ENCODE assay signal across 8 cellular contexts in genomic region chr4:138182838-138183426, GRCh38. TPM values are rescaled to one million over a fixed set of nuclear protein-coding genes. Genes with fewer than 3 reads are reported as not detected.
DNase-seq lines count a peak whose midpoint lies in the region; ATAC-seq, FAIRE-seq and TF ChIP-seq lines count a peak whose summit lies in the region.

No MANE protein-coding gene starts in this region.

- H2AFZ ChIP-seq in HepG2 (ENCODE audit: low read length), result no peak overlapping the region

- TF ChIP-seq POLR2A in HepG2 (IDR thresholded peaks at IDR 0.05; ENCODE audit: insufficient read depth in 1 of 2, low read depth in 2 of 2, low read length in 2 of 2), result no peak

- peaks cover 0 to 6% (median 0%) of the 10 kb centered on the region in 11 donors for H3K9me3 Mint-ChIP-seq in naive thymus-derived CD4-positive, alpha-beta T cell

- in situ Hi-C loops in HepG2 (cut with HindIII; ENCODE audit: extremely low pct_ligation_motif_present, low pct_unique_long_range_greater_than_20kb), result loop anchor here (5.0 to 10.0 kb wide), 2 partner anchors 146 to 368 kb away; no protein-coding TSS in a partner anchor

- POLR2A ChIA-PET in HepG2 (lab: Yijun Ruan, JAX), result no interaction called here
- POLR2A ChIA-PET in naive thymus-derived CD4-positive, alpha-beta T cell (lab: Charles Lee), result no interaction called here

- no peaks in the 10 kb centered on the region for H3K79me2 ChIP-seq in HepG2 (ENCODE audit: insufficient read depth, low read length)

- no peak overlapping the region for H3K4me2 ChIP-seq in HepG2 (ENCODE audit: low read depth, low read length)

- WGBS in HepG2 (ENCODE audit: low lambda C conversion rate), result 76% methylated on average over 6 of the region's 6 CpGs

- no peak overlapping the region for H3K4me3 ChIP-seq in HepG2 (replicated peaks in 1 of 3; ENCODE audit: insufficient read depth in 1 of 3, low read depth in 2 of 3, low read length in 3 of 3)
- no peak overlapping the region for H3K4me3 ChIP-seq in naive thymus-derived CD4-positive, alpha-beta T cell (ENCODE audit: low read length)

- no peak overlapping the region for H3K4me3 Mint-ChIP-seq in naive thymus-derived CD4-positive, alpha-beta T cell

- no peaks in the 10 kb centered on the region for H3K9me3 ChIP-seq in HepG2 (ENCODE audit: low read length)
- no peaks in the 10 kb centered on the region for H3K9me3 ChIP-seq in naive thymus-derived CD4-positive, alpha-beta T cell (ENCODE audit: control insufficient read depth in 2 of 3, low read length in 3 of 3)

- peak; percentile 67 for TF ChIP-seq CTCF in HepG2 (CRISPR knock-in tag; IDR thresholded peaks at IDR 0.05)

- peak; percentile 18 for FAIRE-seq in HepG2 (lab: Jason Lieb, UNC)

- peaks cover 9 to 61% of the 10 kb centered on the region in 2 experiments; a peak in 4 of 5 replicates for H3K36me3 ChIP-seq in HepG2 (replicated peaks in 1 of 2; ENCODE audit: control insufficient read depth in 1 of 2, insufficient read depth in 2 of 2, low read length in 2 of 2)
- no peaks in the 10 kb centered on the region for H3K36me3 ChIP-seq in naive thymus-derived CD4-positive, alpha-beta T cell (ENCODE audit: control insufficient read depth in 2 of 3, insufficient read depth in 3 of 3, low read length in 3 of 3)

- H3K27me3 Mint-ChIP-seq in naive thymus-derived CD4-positive, alpha-beta T cell, result peaks cover 0 to 6% (median 0%) of the 10 kb centered on the region in 5 donors

- H3K9ac ChIP-seq in HepG2 (ENCODE audit: insufficient read depth, low read depth, low read length), result no peak overlapping the region

- H4K20me1 ChIP-seq in HepG2 (ENCODE audit: insufficient read depth, low read length), result no peaks in the 10 kb centered on the region

- ATAC-seq in HepG2 (no peak), HG02885 (IDR thresholded peaks at IDR 0.05; ENCODE audit: poor library complexity, unreplicated experiment) (no peak)
- ATAC-seq in naive thymus-derived CD4-positive, alpha-beta T cell, result no peak

- H3K4me1 Mint-ChIP-seq in naive thymus-derived CD4-positive, alpha-beta T cell, result no peaks in the 10 kb centered on the region

- H3K27ac ChIP-seq in caudate nucleus (ENCODE audit: low read depth, low read length), result peak overlapping the region; percentile 60
- no peak overlapping the region for H3K27ac ChIP-seq in HepG2 (ENCODE audit: extremely low read length, insufficient read depth, low read length)
- no peak overlapping the region for H3K27ac ChIP-seq in naive thymus-derived CD4-positive, alpha-beta T cell (ENCODE audit: low read depth, low read length)

- peaks cover 0 to 10% (median 0%) of the 10 kb centered on the region in 5 donors for H3K36me3 Mint-ChIP-seq in naive thymus-derived CD4-positive, alpha-beta T cell

- intact Hi-C loops in HepG2 (cut with micrococcal nuclease; ENCODE audit: unreplicated experiment), result loop anchor here (1.0 to 10.0 kb wide), 4 partner anchors 92 to 392 kb away; no protein-coding TSS in a partner anchor
- intact Hi-C loops in naive thymus-derived CD4-positive, alpha-beta T cell (cut with micrococcal nuclease), result no loop called here

- CTCF ChIA-PET in HepG2 (lab: Yijun Ruan, JAX; ENCODE audit: low intra/inter-chr PET ratio, low total read pairs), result interaction anchor here (3.0 kb wide), 1 partner anchor 148 kb away, joined by 28 read pairs; no protein-coding TSS in a partner anchor
- CTCF ChIA-PET in naive thymus-derived CD4-positive, alpha-beta T cell (lab: Charles Lee), result no interaction called here

- no peaks in the 10 kb centered on the region for H3K27me3 ChIP-seq in HepG2 (ENCODE audit: control insufficient read depth in 1 of 2, insufficient read depth in 2 of 2, low read length in 2 of 2)
- no peaks in the 10 kb centered on the region for H3K27me3 ChIP-seq in naive thymus-derived CD4-positive, alpha-beta T cell (ENCODE audit: control insufficient read depth in 2 of 2, insufficient read depth in 2 of 2, low read length in 2 of 2)

- no TSS peak for BruUV-seq in HepG2 (replicated peaks; lab: Mats Ljungman, UMichigan)

- H3K4me1 ChIP-seq in HepG2 (ENCODE audit: insufficient read depth, low read length), result no peaks in the 10 kb centered on the region
- H3K4me1 ChIP-seq in naive thymus-derived CD4-positive, alpha-beta T cell (ENCODE audit: control insufficient read depth in 2 of 2, insufficient read depth in 2 of 2, low read length in 2 of 2), result no peaks in the 10 kb centered on the region

- no peak overlapping the region for H3K27ac Mint-ChIP-seq in naive thymus-derived CD4-positive, alpha-beta T cell

- TF ChIP-seq EP300 in HepG2 (IDR thresholded peaks at IDR 0.05; ENCODE audit: low read depth in 2 of 2, low read length in 2 of 2) (no peak), HepG2 (CRISPR knock-in tag; IDR thresholded peaks at IDR 0.05; ENCODE audit: borderline replicate concordance) (no peak)

- TF ChIP-seq RAD21 in HepG2 (CRISPR knock-in tag; IDR thresholded peaks at IDR 0.05), result 0 out of 2 replicates have a peak, but pooled peaks have one; percentile 17

- peak; percentile 18 for DNase-seq in GM04504 (ENCODE audit: low read depth)
- DNase-seq in HCEC 1CT, result peak; percentile 35
- DNase-seq in NCI-H226, result peak; percentile 11
- DNase-seq in caudate nucleus (lab: John Stamatoyannopoulos, UW), result peak in 3 of 61 donors; percentile 3 to 30 (median 29)
- DNase-seq in HepG2 (ENCODE audit: low spot score), result peak; percentile 56
- no peak for DNase-seq in naive thymus-derived CD4-positive, alpha-beta T cell
- no peak for DNase-seq in HuH-7.5 (ENCODE audit: low spot score)

TF ChIP-seq in HepG2, 621 proteins besides CTCF, POLR2A, EP300 and RAD21 (continues in another document):
- TF ChIP-seq ZNF572 (CRISPR knock-in tag; IDR thresholded peaks at IDR 0.05) (no peak), STAT6 (CRISPR knock-in tag; IDR thresholded peaks at IDR 0.05; ENCODE audit: borderline replicate concordance) (no peak), KAT2B (IDR thresholded peaks at IDR 0.05; ENCODE audit: borderline replicate concordance, low read depth, low read length) (no peak), ZNF296 (CRISPR knock-in tag; conservative IDR thresholded peaks at IDR 0.05) (no peak), ZNF20 (CRISPR knock-in tag; IDR thresholded peaks at IDR 0.05) (no peak), SMC3 (IDR thresholded peaks at IDR 0.05; ENCODE audit: low read length) (peak; percentile 53; the same call in 1 of the 2 replicates), STAG1 (CRISPR knock-in tag; IDR thresholded peaks at IDR 0.05) (peak; percentile 76), MLX (CRISPR knock-in tag; IDR thresholded peaks at IDR 0.05) (no peak), MTF1 (CRISPR knock-in tag; IDR thresholded peaks at IDR 0.05) (no peak), ZNF367 (CRISPR knock-in tag; IDR thresholded peaks at IDR 0.05; ENCODE audit: borderline replicate concordance) (no peak), GLI4 (CRISPR knock-in tag; IDR thresholded peaks at IDR 0.05; ENCODE audit: borderline replicate concordance) (no peak)

RNA-seq across cellular contexts. Expression of gene SLC7A11, which starts 59.2 kb away (rescaled TPM):
- 11.9 and 15.7 TPM in 2 replicates for total RNA-seq in HepG2 (2016; rRNA removed; fragmentation: Illumina TruSeq; extraction: Trizol)
- 1.5 and 2.6 TPM in 2 replicates for total RNA-seq in HepG2 (2016; cell fraction: cytosol; rRNA removed; fragmentation: Illumina TruSeq; extraction: Trizol; ENCODE audit: low read depth)
- 13.1 and 14.5 TPM in 2 replicates for total RNA-seq in HepG2 (2016; cell fraction: insoluble cytoplasmic fraction; rRNA removed; fragmentation: Illumina TruSeq; extraction: Trizol)
- total RNA-seq in HepG2 (2016; cell fraction: membrane; rRNA removed; fragmentation: Illumina TruSeq; extraction: Trizol), result 4.0 and 5.0 TPM in 2 replicates
- total RNA-seq in HepG2 (2016; cell fraction: nucleus; rRNA removed; fragmentation: Illumina TruSeq; extraction: Trizol), result 21.1 and 22.8 TPM in 2 replicates
- polyA plus RNA-seq in HepG2 (2011; rRNA removed), result 15.9 and 17.5 TPM in 2 replicates
- polyA plus RNA-seq in HepG2 (2011; cell fraction: cytosol; rRNA removed), result 5.6 and 9.4 TPM in 2 replicates
- 9.2 and 14.7 TPM in 2 replicates for polyA plus RNA-seq in HepG2 (2011; cell fraction: nucleus; rRNA removed)
- 20.4 and 31.0 TPM in 2 replicates for polyA plus RNA-seq in HepG2 (2012)
- 0.35 and 0.42 TPM in 2 replicates for polyA plus RNA-seq in HepG2 (2016; cell fraction: cytosol; fragmentation: Illumina TruSeq; extraction: Trizol; ENCODE audit: low read depth)
- 5.6 and 6.9 TPM in 2 replicates for polyA plus RNA-seq in HepG2 (2016; cell fraction: insoluble cytoplasmic fraction; fragmentation: Illumina TruSeq; extraction: Trizol; ENCODE audit: low read depth)
- polyA plus RNA-seq in HepG2 (2016; cell fraction: membrane; fragmentation: Illumina TruSeq; extraction: Trizol; ENCODE audit: low read depth), result 0.86 and 0.94 TPM in 2 replicates
- polyA plus RNA-seq in HepG2 (2016; cell fraction: nucleus; fragmentation: Illumina TruSeq; extraction: Trizol; ENCODE audit: insufficient read depth, low read depth), result 16.0 and 16.6 TPM in 2 replicates
- 95.4 and 149 TPM in 2 replicates for polyA minus RNA-seq in HepG2 (2011; rRNA and poly(A)+ RNA removed; ENCODE audit: low replicate concordance)
- 28.0 and 41.2 TPM in 2 replicates for polyA minus RNA-seq in HepG2 (2011; cell fraction: cytosol; rRNA and poly(A)+ RNA removed)
- 82.7 and 97.5 TPM in 2 replicates for polyA minus RNA-seq in HepG2 (2011; cell fraction: nucleus; rRNA and poly(A)+ RNA removed)
- total RNA-seq in naive thymus-derived CD4-positive, alpha-beta T cell, result 1 to 10 TPM in 2 of 5 experiments, under 1 TPM in 3; 0.21 to 2.8 (median 0.54) TPM
- not detected for polyA plus RNA-seq in naive thymus-derived CD4-positive, alpha-beta T cell

Comparison
In these comparisons a context has a peak if more than half of its experiments do, and no peak if none do; other contexts are left out.
1. DNase-seq: peak in GM04504 (single experiment), HCEC 1CT (single experiment), NCI-H226 (single experiment) and HepG2 (single experiment); none in naive thymus-derived CD4-positive, alpha-beta T cell (0 of 9) and HuH-7.5 (single experiment).